Comparison of ENCODE assay signal across 22 cellular contexts in the genomic region with DNA sequence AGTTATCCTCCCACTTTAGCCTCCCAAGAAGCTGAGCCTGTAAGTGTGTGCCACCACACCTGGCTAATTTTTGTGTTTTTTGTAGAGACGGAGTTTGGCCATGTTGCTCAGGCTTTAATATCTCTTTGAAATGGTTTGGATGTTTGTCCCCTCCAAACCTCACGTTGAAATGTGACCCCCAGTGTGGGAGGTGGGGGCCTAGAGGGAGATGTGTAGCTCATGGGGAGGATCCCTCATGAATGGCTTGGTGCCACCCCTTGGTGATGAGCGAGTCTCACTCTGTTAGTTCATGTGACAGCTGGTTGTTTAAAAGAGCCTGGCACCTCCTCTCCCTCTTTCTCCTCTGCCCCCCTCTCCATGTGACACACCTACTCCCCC. TPM values are rescaled to one million over a fixed set of nuclear protein-coding genes. Genes with fewer than 3 reads are reported as not detected.
DNase-seq lines count a peak whose midpoint lies in the region; ATAC-seq, FAIRE-seq and TF ChIP-seq lines count a peak whose summit lies in the region.
"Had no signal": no experiment of that assay in that cellular context is flagged by ENCODE, and none has a peak within 500 bp of the region (broad histone marks: within the 10 kb centered on the region; RNA-seq: fewer than 3 reads in every experiment).

No MANE protein-coding gene starts in this region.

- CTCF ChIA-PET in HepG2 (lab: Yijun Ruan, JAX; ENCODE audit: low intra/inter-chr PET ratio, low total read pairs), result no interaction called here

- no peak for TF ChIP-seq CTCF in right lobe of liver (IDR thresholded peaks at IDR 0.05)
- TF ChIP-seq CTCF in HepG2 (CRISPR knock-in tag; IDR thresholded peaks at IDR 0.05), result no peak
- TF ChIP-seq CTCF in kidney (IDR thresholded peaks at IDR 0.05; ENCODE audit: borderline replicate concordance, extremely low read depth, insufficient read depth), result no peak
- TF ChIP-seq CTCF in spleen (IDR thresholded peaks at IDR 0.05 in 8 of 11, conservative IDR thresholded peaks at IDR 0.05 in 3 of 11), result no peak
- TF ChIP-seq CTCF in vagina (IDR thresholded peaks at IDR 0.05), result no peak

- in situ Hi-C loops in HepG2 (cut with HindIII; ENCODE audit: extremely low pct_ligation_motif_present, low pct_unique_long_range_greater_than_20kb), result no loop called here

- FAIRE-seq in HepG2 (lab: Jason Lieb, UNC) (no peak), kidney (lab: Jason Lieb, UNC) (no peak)
- FAIRE-seq: TTC549 had no signal

- 87% methylated on average over 3 of the region's 3 CpGs for WGBS in right lobe of liver (ENCODE audit: insufficient coverage, low coverage, low lambda C conversion rate, missing lambda C conversion rate)
- WGBS in HepG2 (ENCODE audit: low lambda C conversion rate), result 30% methylated on average over 3 of the region's 3 CpGs
- WGBS in spleen, 5 donors, result 76 to 84% (median 80%) methylated on average over 3 of the region's 3 CpGs

- BruUV-seq in HepG2 (replicated peaks; lab: Mats Ljungman, UMichigan), result no TSS peak

- H2AFZ ChIP-seq in HepG2 (ENCODE audit: low read length), result no peak overlapping the region
- H2AFZ ChIP-seq: PC-9 had no signal

- no peaks in the 10 kb centered on the region for H3K36me3 ChIP-seq in right lobe of liver
- no peaks in the 10 kb centered on the region for H3K36me3 ChIP-seq in HepG2 (replicated peaks in 1 of 2; ENCODE audit: control insufficient read depth in 1 of 2, insufficient read depth in 2 of 2, low read length in 2 of 2)
- H3K36me3 ChIP-seq in kidney (ENCODE audit: control insufficient read depth in 1 of 2, insufficient read depth in 2 of 2, low read length in 2 of 2), result no peaks in the 10 kb centered on the region
- no peaks in the 10 kb centered on the region for H3K36me3 ChIP-seq in spleen
- H3K36me3 ChIP-seq in vagina, result no peaks in the 10 kb centered on the region

- intact Hi-C loops in right lobe of liver (cut with DNase I) (no loop called here), HepG2 (cut with micrococcal nuclease; ENCODE audit: unreplicated experiment) (no loop called here), kidney (cut with DNase I) (no loop called here), spleen (cut with DNase I; ENCODE audit: low total_unique reads) (no loop called here), vagina (cut with DNase I) (no loop called here)

- H3K4me1 ChIP-seq in right lobe of liver (no peaks in the 10 kb centered on the region), HepG2 (ENCODE audit: insufficient read depth, low read length) (peaks cover 8% of the 10 kb centered on the region; the same call in 1 of the 2 replicates), kidney (ENCODE audit: control insufficient read depth in 1 of 2, insufficient read depth in 1 of 2, low read depth in 1 of 2, low read length in 2 of 2) (peaks cover 2 to 11% of the 10 kb centered on the region in 2 donors), spleen (peaks cover 0 to 39% (median 23%) of the 10 kb centered on the region in 6 donors), vagina (no peaks in the 10 kb centered on the region)

- no peak overlapping the region for H3K4me2 ChIP-seq in HepG2 (ENCODE audit: low read depth, low read length)
- H3K4me2 ChIP-seq: PC-9 had no signal

- TF ChIP-seq EP300 in HepG2 (IDR thresholded peaks at IDR 0.05; ENCODE audit: low read depth in 2 of 2, low read length in 2 of 2) (no peak), HepG2 (CRISPR knock-in tag; IDR thresholded peaks at IDR 0.05; ENCODE audit: borderline replicate concordance) (no peak)

- DNase-seq in right lobe of liver, result no peak
- no peak for DNase-seq in HepG2 (ENCODE audit: low spot score)
- peak; percentile 38 for DNase-seq in kidney
- DNase-seq in spleen, result no peak
- no peak for DNase-seq in vagina (ENCODE audit: extremely low spot score in 2 of 2)
- no peak for DNase-seq in activated CD4-positive, alpha-beta T cell treated with anti-CD3 and anti-CD28 coated beads for 4 hours
- DNase-seq in NCI-H226, result no peak
- DNase-seq: activated CD4-positive, alpha-beta T cell treated with anti-CD3 and anti-CD28 coated beads for 1 hour; activated effector memory CD4-positive, alpha-beta T cell treated with anti-CD3 and anti-CD28 coated beads, Interleukin-2, amount 50 U/mL, for 16 hours; activated naive CD8-positive, alpha-beta T cell treated with anti-CD3 and anti-CD28 coated beads, Interleukin-2, amount 50 U/mL, for 24 hours; endodermal cell; glutamatergic neuron; GOT3; Kasumi-1; left colon; NCI-H1930; NCI-H446 treated with DMSO at 0.1 percent for 48 hours; PC-9; stimulated activated CD4-positive, alpha-beta T cell treated with anti-CD3 and anti-CD28 coated beads, Interleukin-12 subunit alpha, Interleukin-12 subunit beta, amount 100 ng/mL, for 4 hours; stimulated activated CD4-positive, alpha-beta T cell treated with anti-CD3 and anti-CD28 coated beads, Interleukin-4, amount 100 ng/mL, for 4 hours had no signal

- POLR2A ChIA-PET in HepG2 (lab: Yijun Ruan, JAX), result no interaction called here

- H3K9ac ChIP-seq in HepG2 (ENCODE audit: insufficient read depth, low read depth, low read length), result no peak overlapping the region
- H3K9ac ChIP-seq in kidney (ENCODE audit: low read length in 2 of 2), result no peak overlapping the region

- H3K79me2 ChIP-seq in HepG2 (ENCODE audit: insufficient read depth, low read length), result no peaks in the 10 kb centered on the region

- H3K27ac ChIP-seq in right lobe of liver (peak overlapping the region; percentile 22 to 60 (median 47)), HepG2 (ENCODE audit: extremely low read length, insufficient read depth, low read length) (no peak overlapping the region), kidney (ENCODE audit: low read depth in 2 of 2, low read length in 2 of 2) (peak overlapping the region; percentile 28 to 74), spleen (peak overlapping the region in 7 of 8 donors; percentile 66 to 87 (median 83)), vagina (peak overlapping the region; percentile 71)
- H3K27ac ChIP-seq: PC-9 had no signal

- ATAC-seq in right lobe of liver (no peak), HepG2 (no peak), GM18502 (IDR thresholded peaks at IDR 0.05; ENCODE audit: poor library complexity, unreplicated experiment) (no peak)
- ATAC-seq: activated naive CD8-positive, alpha-beta T cell treated with anti-CD3 and anti-CD28 coated beads, Interleukin-2, amount 50 U/mL, for 24 hours; left colon had no signal

- H3K9me3 ChIP-seq in right lobe of liver (no peaks in the 10 kb centered on the region), HepG2 (ENCODE audit: low read length) (no peaks in the 10 kb centered on the region), kidney (ENCODE audit: control insufficient read depth in 1 of 2, low read length in 2 of 2) (no peaks in the 10 kb centered on the region), spleen (no peaks in the 10 kb centered on the region), vagina (no peaks in the 10 kb centered on the region)

- no peak for TF ChIP-seq RAD21 in HepG2 (CRISPR knock-in tag; IDR thresholded peaks at IDR 0.05)

- H3K4me3 ChIP-seq in right lobe of liver (no peak overlapping the region), HepG2 (replicated peaks in 1 of 3; ENCODE audit: insufficient read depth in 1 of 3, low read depth in 2 of 3, low read length in 3 of 3) (no peak overlapping the region), kidney (ENCODE audit: low read length in 2 of 2) (no peak overlapping the region), spleen (no peak overlapping the region), vagina (no peak overlapping the region)
- H3K4me3 ChIP-seq: PC-9 had no signal

- H3K27me3 ChIP-seq in right lobe of liver (no peaks in the 10 kb centered on the region), HepG2 (ENCODE audit: control insufficient read depth in 1 of 2, insufficient read depth in 2 of 2, low read length in 2 of 2) (no peaks in the 10 kb centered on the region), spleen (replicated peaks in 1 of 7) (no peaks in the 10 kb centered on the region), vagina (no peaks in the 10 kb centered on the region)

- no peaks in the 10 kb centered on the region for H4K20me1 ChIP-seq in HepG2 (ENCODE audit: insufficient read depth, low read length)

- TF ChIP-seq POLR2A in right lobe of liver (IDR thresholded peaks at IDR 0.05) (no peak), HepG2 (IDR thresholded peaks at IDR 0.05; ENCODE audit: insufficient read depth in 1 of 2, low read depth in 2 of 2, low read length in 2 of 2) (no peak), spleen (IDR thresholded peaks at IDR 0.05) (no peak), vagina (IDR thresholded peaks at IDR 0.05) (no peak)

TF ChIP-seq in HepG2, 621 proteins besides CTCF, POLR2A, EP300 and RAD21 (continues in another document):
- no peak for TF ChIP-seq ZNF354B (CRISPR knock-in tag; IDR thresholded peaks at IDR 0.05)
- no peak for TF ChIP-seq ZNF205 (CRISPR knock-in tag; IDR thresholded peaks at IDR 0.05)

RNA-seq across cellular contexts. Expression of a gene that starts 23.6 kb away (rescaled TPM):
- total RNA-seq in right lobe of liver, result 10 to 100 TPM; 18.4 to 56.1 (median 37.5) TPM
- 1.3 and 2.4 TPM in 2 replicates for total RNA-seq in HepG2 (2016; rRNA removed; fragmentation: Illumina TruSeq; extraction: Trizol)
- 2.6 and 3.2 TPM in 2 replicates for total RNA-seq in HepG2 (2016; cell fraction: cytosol; rRNA removed; fragmentation: Illumina TruSeq; extraction: Trizol; ENCODE audit: low read depth)
- total RNA-seq in HepG2 (2016; cell fraction: insoluble cytoplasmic fraction; rRNA removed; fragmentation: Illumina TruSeq; extraction: Trizol), result 2.0 TPM in 2 replicates
- total RNA-seq in HepG2 (2016; cell fraction: membrane; rRNA removed; fragmentation: Illumina TruSeq; extraction: Trizol), result 7.9 and 8.4 TPM in 2 replicates
- 1.1 and 2.2 TPM in 2 replicates for total RNA-seq in HepG2 (2016; cell fraction: nucleus; rRNA removed; fragmentation: Illumina TruSeq; extraction: Trizol)
- polyA plus RNA-seq in HepG2 (2011; rRNA removed), result 3.2 and 4.5 TPM in 2 replicates
- polyA plus RNA-seq in HepG2 (2011; cell fraction: cytosol; rRNA removed), result 2.5 and 3.9 TPM in 2 replicates
- 2.6 and 2.8 TPM in 2 replicates for polyA plus RNA-seq in HepG2 (2011; cell fraction: nucleus; rRNA removed)
- polyA plus RNA-seq in HepG2 (2012), result 3.0 and 5.4 TPM in 2 replicates
- 4.6 and 7.5 TPM in 2 replicates for polyA plus RNA-seq in HepG2 (2016; cell fraction: cytosol; fragmentation: Illumina TruSeq; extraction: Trizol; ENCODE audit: low read depth)
- polyA plus RNA-seq in HepG2 (2016; cell fraction: insoluble cytoplasmic fraction; fragmentation: Illumina TruSeq; extraction: Trizol; ENCODE audit: low read depth), result 3.9 and 4.3 TPM in 2 replicates
- polyA plus RNA-seq in HepG2 (2016; cell fraction: membrane; fragmentation: Illumina TruSeq; extraction: Trizol; ENCODE audit: low read depth), result 8.4 and 12.0 TPM in 2 replicates
- polyA plus RNA-seq in HepG2 (2016; cell fraction: nucleus; fragmentation: Illumina TruSeq; extraction: Trizol; ENCODE audit: insufficient read depth, low read depth), result 3.6 and 5.4 TPM in 2 replicates
- polyA minus RNA-seq in HepG2 (2011; rRNA and poly(A)+ RNA removed; ENCODE audit: low replicate concordance), result 6.2 and 22.2 TPM in 2 replicates
- 4.2 and 9.8 TPM in 2 replicates for polyA minus RNA-seq in HepG2 (2011; cell fraction: cytosol; rRNA and poly(A)+ RNA removed)
- polyA minus RNA-seq in HepG2 (2011; cell fraction: nucleus; rRNA and poly(A)+ RNA removed), result 1.8 and 3.2 TPM in 2 replicates
- total RNA-seq in kidney, result 48.3 TPM
- 23.4 TPM for polyA plus RNA-seq in kidney (ENCODE audit: insufficient read depth, low read depth, low replicate concordance)
- 10 to 100 TPM; 54.1 to 98.4 (median 64.7) TPM for total RNA-seq in spleen
- 10 to 100 TPM in 1 of 3 donors, 1 to 10 TPM in 2; 6.6 to 16.0 (median 6.7) TPM for polyA plus RNA-seq in spleen
- total RNA-seq in vagina, result 56.0 TPM
